ENCODE assay signal across 9 cellular contexts in the genomic region with DNA sequence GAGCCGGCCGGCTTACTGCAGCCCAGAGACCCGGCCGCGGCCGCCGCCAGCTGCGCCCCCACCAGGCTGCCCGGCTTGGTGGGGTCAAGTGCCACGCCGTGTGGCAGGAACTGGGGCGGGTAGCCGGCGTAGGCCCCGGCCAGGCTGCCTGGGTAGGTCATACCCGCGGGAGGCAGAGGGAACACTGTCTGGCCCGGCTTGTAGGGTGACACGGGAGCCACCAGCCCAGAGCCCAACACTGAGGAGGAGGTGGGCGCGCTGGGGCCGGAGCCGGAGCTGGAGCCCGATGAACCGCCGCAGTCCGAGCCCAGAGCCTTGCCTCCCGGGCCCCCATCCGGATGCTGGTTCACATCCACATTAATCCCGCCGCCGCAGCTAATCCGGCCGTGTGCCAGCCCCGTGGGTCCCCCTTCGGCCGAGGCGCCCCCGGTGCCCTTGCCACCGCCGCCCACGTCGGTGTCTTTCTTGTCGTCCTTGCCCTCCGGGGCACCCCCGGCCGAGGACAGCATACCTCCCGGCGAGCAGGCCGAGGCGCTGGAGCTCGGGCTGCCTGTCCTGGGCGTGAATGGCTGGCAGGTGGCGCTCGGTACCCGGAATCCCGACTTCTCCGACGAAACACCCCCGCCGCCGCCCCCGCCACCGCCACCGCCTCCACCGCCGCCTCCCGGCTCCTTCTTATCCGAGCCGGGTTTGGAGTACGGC. TPM values are rescaled to one million over a fixed set of nuclear protein-coding genes. Genes with fewer than 3 reads are reported as not detected.
DNase-seq lines count a peak whose midpoint lies in the region; ATAC-seq and TF ChIP-seq lines count a peak whose summit lies in the region.
"Had no signal": no experiment of that assay in that cellular context is flagged by ENCODE, and none has a peak within 500 bp of the region (broad histone marks: within the 10 kb centered on the region; RNA-seq: fewer than 3 reads in every experiment).

No MANE protein-coding gene starts in this region.

- peaks cover 10 to 11% of the 10 kb centered on the region in 2 donors for H3K36me3 ChIP-seq in ascending aorta
- H3K36me3 ChIP-seq in right atrium auricular region = peaks cover 12% of the 10 kb centered on the region

- H3K4me1 ChIP-seq in ascending aorta (peaks cover 0 to 19% of the 10 kb centered on the region in 2 donors), right atrium auricular region (peaks cover 0 to 48% of the 10 kb centered on the region in 2 donors)

- peak; percentile 63 to 83 (median 68) for TF ChIP-seq CTCF in ascending aorta (IDR thresholded peaks at IDR 0.05)
- TF ChIP-seq CTCF in right atrium auricular region (IDR thresholded peaks at IDR 0.05) = peak; percentile 63 to 87

- H3K4me3 ChIP-seq in ascending aorta (peak overlapping the region; percentile 89 to 95), right atrium auricular region (peak overlapping the region; percentile 91 to 97)

- H3K9me3 ChIP-seq in ascending aorta (no peaks in the 10 kb centered on the region), right atrium auricular region (no peaks in the 10 kb centered on the region)

- DNase-seq in D341Med (ENCODE audit: low spot score) = peak; percentile 67
- DNase-seq in RKO (ENCODE audit: low spot score) = peak; percentile 80
- peak in 1 of 2 donors; percentile 91 for DNase-seq in ascending aorta (ENCODE audit: low spot score in 2 of 2)
- peak; percentile 88 for DNase-seq in right atrium auricular region (ENCODE audit: low spot score)
- peak; percentile 39 for DNase-seq in pons (ENCODE audit: low spot score)

- intact Hi-C loops in ascending aorta (cut with DNase I) = loop anchor here (1.0 to 10.0 kb wide), 9 partner anchors 105 to 1713 kb away; no protein-coding TSS in a partner anchor

- H3K27me3 ChIP-seq in ascending aorta = no peaks in the 10 kb centered on the region
- no peaks in the 10 kb centered on the region for H3K27me3 ChIP-seq in right atrium auricular region

- ATAC-seq in HG02759 (IDR thresholded peaks at IDR 0.05; ENCODE audit: unreplicated experiment) (peak; percentile 26), GM21515 (IDR thresholded peaks at IDR 0.05; ENCODE audit: unreplicated experiment) (no peak), HG02623 (IDR thresholded peaks at IDR 0.05; ENCODE audit: unreplicated experiment) (no peak)

- H3K27ac ChIP-seq in ascending aorta (peak overlapping the region; percentile 97 to 98), right atrium auricular region (peak overlapping the region; percentile 98 to 99)

RNA-seq across cellular contexts. Expression of gene ZNF503, which starts 2.0 kb away (rescaled TPM):
- 28.8 TPM for total RNA-seq in ascending aorta
- 1 to 10 TPM; 8.9 to 9.8 TPM for total RNA-seq in right atrium auricular region
- total RNA-seq: T-helper 1 cell treated with Interleukin-12 subunit alpha and Interleukin-12 subunit beta and Interleukin-4 antibody, amounts not matched to agents 30 ng/mL and 1 ng/mL, for 36 hours had no signal

RNA-seq across cellular contexts. Expression of gene LRMDA, which starts 31.8 kb away (rescaled TPM):
- 0.96 TPM for total RNA-seq in ascending aorta
- total RNA-seq in right atrium auricular region = 10 to 100 TPM in 1 of 2 donors, 1 to 10 TPM in 1; 6.1 to 19.1 TPM
- total RNA-seq: T-helper 1 cell treated with Interleukin-12 subunit alpha and Interleukin-12 subunit beta and Interleukin-4 antibody, amounts not matched to agents 30 ng/mL and 1 ng/mL, for 36 hours had no signal
